In the genomic region with DNA sequence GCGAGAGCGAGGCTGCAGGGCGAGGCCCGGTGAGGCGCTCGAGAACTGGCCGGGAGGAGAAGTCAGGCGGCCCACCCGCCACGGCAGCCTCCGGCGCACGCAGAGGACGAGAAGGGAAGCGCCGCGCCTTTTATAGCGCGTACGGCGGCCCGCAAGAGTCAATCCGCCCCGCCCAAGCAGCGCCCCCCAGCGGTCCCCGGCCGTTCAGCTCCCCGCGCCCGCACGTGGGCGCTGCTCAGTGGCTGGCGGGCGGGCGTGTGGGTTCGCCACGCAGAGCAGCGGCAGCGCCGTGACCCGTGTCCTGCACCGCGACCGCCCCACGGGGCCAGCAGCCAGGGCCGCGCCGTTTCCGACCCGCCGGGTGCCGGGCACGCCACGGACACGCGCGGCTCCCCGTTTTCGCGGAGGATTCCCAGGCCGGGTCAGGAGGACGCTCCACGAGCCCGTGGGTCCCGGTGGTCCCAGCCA, we compare ENCODE assay signal across 1 cellular context.
A peak's percentile ranks its signal among the peaks of the same experiment; 100 is the strongest.
TF ChIP-seq lines count a peak whose summit lies in the region.

No MANE protein-coding gene starts in this region.

TF ChIP-seq in HepG2, 621 proteins besides CTCF, POLR2A, EP300 and RAD21 (continued from another document and continues in another):
- no peak; the same call in 1 of the 2 replicates for TF ChIP-seq ZSCAN12 (CRISPR knock-in tag; IDR thresholded peaks at IDR 0.05)
- no peak for TF ChIP-seq ZNF510 (CRISPR knock-in tag; IDR thresholded peaks at IDR 0.05; ENCODE audit: low read depth)
- 0 out of 2 replicates have a peak, but pooled peaks have one; percentile 49 for TF ChIP-seq ZNF20 (CRISPR knock-in tag; IDR thresholded peaks at IDR 0.05)
- TF ChIP-seq CAMTA2 (CRISPR knock-in tag; IDR thresholded peaks at IDR 0.05; ENCODE audit: borderline replicate concordance): peak; percentile 87; the same call in 1 of the 2 replicates
- peak; percentile 93 for TF ChIP-seq DR1 (CRISPR knock-in tag; IDR thresholded peaks at IDR 0.05)
- TF ChIP-seq, protein P1, sequence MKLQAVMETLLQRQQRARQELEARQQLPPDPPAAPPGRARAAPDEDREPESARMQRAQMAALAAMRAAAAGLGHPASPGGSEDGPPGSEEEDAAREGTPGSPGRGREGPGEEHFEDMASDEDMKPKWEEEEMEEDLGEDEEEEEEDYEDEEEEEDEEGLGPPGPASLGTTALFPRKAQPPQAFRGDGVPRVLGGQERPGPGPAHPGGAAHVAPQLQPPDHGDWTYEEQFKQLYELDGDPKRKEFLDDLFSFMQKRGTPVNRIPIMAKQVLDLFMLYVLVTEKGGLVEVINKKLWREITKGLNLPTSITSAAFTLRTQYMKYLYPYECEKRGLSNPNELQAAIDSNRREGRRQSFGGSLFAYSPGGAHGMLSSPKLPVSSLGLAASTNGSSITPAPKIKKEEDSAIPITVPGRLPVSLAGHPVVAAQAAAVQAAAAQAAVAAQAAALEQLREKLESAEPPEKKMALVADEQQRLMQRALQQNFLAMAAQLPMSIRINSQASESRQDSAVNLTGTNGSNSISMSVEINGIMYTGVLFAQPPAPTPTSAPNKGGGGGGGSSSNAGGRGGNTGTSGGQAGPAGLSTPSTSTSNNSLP (IDR thresholded peaks at IDR 0.05; ENCODE audit: low read depth, low read length): no peak
- 0 out of 2 replicates have a peak, but pooled peaks have one; percentile 48 for TF ChIP-seq ZBTB7A (CRISPR knock-in tag; IDR thresholded peaks at IDR 0.05)
- TF ChIP-seq KDM6A (CRISPR knock-in tag; IDR thresholded peaks at IDR 0.05; ENCODE audit: low read depth): no peak
- no peak for TF ChIP-seq IKZF1 (IDR thresholded peaks at IDR 0.05)
- TF ChIP-seq, protein P2, sequence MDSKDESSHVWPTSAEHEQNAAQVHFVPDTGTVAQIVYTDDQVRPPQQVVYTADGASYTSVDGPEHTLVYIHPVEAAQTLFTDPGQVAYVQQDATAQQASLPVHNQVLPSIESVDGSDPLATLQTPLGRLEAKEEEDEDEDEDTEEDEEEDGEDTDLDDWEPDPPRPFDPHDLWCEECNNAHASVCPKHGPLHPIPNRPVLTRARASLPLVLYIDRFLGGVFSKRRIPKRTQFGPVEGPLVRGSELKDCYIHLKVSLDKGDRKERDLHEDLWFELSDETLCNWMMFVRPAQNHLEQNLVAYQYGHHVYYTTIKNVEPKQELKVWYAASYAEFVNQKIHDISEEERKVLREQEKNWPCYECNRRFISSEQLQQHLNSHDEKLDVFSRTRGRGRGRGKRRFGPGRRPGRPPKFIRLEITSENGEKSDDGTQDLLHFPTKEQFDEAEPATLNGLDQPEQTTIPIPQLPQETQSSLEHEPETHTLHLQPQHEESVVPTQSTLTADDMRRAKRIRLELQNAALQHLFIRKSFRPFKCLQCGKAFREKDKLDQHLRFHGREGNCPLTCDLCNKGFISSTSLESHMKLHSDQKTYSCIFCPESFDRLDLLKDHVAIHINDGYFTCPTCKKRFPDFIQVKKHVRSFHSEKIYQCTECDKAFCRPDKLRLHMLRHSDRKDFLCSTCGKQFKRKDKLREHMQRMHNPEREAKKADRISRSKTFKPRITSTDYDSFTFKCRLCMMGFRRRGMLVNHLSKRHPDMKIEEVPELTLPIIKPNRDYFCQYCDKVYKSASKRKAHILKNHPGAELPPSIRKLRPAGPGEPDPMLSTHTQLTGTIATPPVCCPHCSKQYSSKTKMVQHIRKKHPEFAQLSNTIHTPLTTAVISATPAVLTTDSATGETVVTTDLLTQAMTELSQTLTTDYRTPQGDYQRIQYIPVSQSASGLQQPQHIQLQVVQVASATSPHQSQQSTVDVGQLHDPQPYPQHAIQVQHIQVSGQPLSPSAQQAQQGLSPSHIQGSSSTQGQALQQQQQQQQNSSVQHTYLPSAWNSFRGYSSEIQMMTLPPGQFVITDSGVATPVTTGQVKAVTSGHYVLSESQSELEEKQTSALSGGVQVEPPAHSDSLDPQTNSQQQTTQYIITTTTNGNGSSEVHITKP (CRISPR knock-in tag; IDR thresholded peaks at IDR 0.05; ENCODE audit: low read depth): no peak
- TF ChIP-seq ZSCAN25 (CRISPR knock-in tag; IDR thresholded peaks at IDR 0.05): peak; percentile 68; the same call in 1 of the 2 replicates
- TF ChIP-seq, protein P3, sequence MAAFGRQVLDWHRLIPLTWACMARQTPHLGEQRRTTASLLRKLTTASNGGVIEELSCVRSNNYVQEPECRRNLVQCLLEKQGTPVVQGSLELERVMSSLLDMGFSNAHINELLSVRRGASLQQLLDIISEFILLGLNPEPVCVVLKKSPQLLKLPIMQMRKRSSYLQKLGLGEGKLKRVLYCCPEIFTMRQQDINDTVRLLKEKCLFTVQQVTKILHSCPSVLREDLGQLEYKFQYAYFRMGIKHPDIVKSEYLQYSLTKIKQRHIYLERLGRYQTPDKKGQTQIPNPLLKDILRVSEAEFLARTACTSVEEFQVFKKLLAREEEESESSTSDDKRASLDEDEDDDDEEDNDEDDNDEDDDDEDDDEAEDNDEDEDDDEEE (CRISPR knock-in tag; IDR thresholded peaks at IDR 0.05): peak; percentile 78
- TF ChIP-seq, protein P4, sequence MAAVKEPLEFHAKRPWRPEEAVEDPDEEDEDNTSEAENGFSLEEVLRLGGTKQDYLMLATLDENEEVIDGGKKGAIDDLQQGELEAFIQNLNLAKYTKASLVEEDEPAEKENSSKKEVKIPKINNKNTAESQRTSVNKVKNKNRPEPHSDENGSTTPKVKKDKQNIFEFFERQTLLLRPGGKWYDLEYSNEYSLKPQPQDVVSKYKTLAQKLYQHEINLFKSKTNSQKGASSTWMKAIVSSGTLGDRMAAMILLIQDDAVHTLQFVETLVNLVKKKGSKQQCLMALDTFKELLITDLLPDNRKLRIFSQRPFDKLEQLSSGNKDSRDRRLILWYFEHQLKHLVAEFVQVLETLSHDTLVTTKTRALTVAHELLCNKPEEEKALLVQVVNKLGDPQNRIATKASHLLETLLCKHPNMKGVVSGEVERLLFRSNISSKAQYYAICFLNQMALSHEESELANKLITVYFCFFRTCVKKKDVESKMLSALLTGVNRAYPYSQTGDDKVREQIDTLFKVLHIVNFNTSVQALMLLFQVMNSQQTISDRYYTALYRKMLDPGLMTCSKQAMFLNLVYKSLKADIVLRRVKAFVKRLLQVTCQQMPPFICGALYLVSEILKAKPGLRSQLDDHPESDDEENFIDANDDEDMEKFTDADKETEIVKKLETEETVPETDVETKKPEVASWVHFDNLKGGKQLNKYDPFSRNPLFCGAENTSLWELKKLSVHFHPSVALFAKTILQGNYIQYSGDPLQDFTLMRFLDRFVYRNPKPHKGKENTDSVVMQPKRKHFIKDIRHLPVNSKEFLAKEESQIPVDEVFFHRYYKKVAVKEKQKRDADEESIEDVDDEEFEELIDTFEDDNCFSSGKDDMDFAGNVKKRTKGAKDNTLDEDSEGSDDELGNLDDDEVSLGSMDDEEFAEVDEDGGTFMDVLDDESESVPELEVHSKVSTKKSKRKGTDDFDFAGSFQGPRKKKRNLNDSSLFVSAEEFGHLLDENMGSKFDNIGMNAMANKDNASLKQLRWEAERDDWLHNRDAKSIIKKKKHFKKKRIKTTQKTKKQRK (IDR thresholded peaks at IDR 0.05; ENCODE audit: low read length): no peak
- TF ChIP-seq, protein P5, sequence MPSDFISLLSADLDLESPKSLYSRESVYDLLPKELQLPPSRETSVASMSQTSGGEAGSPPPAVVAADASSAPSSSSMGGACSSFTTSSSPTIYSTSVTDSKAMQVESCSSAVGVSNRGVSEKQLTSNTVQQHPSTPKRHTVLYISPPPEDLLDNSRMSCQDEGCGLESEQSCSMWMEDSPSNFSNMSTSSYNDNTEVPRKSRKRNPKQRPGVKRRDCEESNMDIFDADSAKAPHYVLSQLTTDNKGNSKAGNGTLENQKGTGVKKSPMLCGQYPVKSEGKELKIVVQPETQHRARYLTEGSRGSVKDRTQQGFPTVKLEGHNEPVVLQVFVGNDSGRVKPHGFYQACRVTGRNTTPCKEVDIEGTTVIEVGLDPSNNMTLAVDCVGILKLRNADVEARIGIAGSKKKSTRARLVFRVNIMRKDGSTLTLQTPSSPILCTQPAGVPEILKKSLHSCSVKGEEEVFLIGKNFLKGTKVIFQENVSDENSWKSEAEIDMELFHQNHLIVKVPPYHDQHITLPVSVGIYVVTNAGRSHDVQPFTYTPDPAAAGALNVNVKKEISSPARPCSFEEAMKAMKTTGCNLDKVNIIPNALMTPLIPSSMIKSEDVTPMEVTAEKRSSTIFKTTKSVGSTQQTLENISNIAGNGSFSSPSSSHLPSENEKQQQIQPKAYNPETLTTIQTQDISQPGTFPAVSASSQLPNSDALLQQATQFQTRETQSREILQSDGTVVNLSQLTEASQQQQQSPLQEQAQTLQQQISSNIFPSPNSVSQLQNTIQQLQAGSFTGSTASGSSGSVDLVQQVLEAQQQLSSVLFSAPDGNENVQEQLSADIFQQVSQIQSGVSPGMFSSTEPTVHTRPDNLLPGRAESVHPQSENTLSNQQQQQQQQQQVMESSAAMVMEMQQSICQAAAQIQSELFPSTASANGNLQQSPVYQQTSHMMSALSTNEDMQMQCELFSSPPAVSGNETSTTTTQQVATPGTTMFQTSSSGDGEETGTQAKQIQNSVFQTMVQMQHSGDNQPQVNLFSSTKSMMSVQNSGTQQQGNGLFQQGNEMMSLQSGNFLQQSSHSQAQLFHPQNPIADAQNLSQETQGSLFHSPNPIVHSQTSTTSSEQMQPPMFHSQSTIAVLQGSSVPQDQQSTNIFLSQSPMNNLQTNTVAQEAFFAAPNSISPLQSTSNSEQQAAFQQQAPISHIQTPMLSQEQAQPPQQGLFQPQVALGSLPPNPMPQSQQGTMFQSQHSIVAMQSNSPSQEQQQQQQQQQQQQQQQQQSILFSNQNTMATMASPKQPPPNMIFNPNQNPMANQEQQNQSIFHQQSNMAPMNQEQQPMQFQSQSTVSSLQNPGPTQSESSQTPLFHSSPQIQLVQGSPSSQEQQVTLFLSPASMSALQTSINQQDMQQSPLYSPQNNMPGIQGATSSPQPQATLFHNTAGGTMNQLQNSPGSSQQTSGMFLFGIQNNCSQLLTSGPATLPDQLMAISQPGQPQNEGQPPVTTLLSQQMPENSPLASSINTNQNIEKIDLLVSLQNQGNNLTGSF (CRISPR knock-in tag; IDR thresholded peaks at IDR 0.05): peak; percentile 82; the same call in 1 of the 2 replicates
- TF ChIP-seq ZNF101 (CRISPR knock-in tag; IDR thresholded peaks at IDR 0.05; ENCODE audit: borderline replicate concordance, low read depth): no peak
- no peak for TF ChIP-seq SETDB1 (CRISPR knock-in tag; IDR thresholded peaks at IDR 0.05; ENCODE audit: borderline replicate concordance)
- peak; percentile 39 for TF ChIP-seq ZNF781 (CRISPR knock-in tag; IDR thresholded peaks at IDR 0.05; ENCODE audit: borderline replicate concordance, not compliant biosample characterization)
- peak; percentile 50; the same call in 1 of the 2 replicates for TF ChIP-seq NCOA2 (CRISPR knock-in tag; IDR thresholded peaks at IDR 0.05)
- TF ChIP-seq TGIF2 (CRISPR knock-in tag; IDR thresholded peaks at IDR 0.05): 0 out of 2 replicates have a peak, but pooled peaks have one; percentile 12
- TF ChIP-seq SRSF9 (IDR thresholded peaks at IDR 0.05; ENCODE audit: borderline replicate concordance, insufficient read depth, low read depth, low read length, poor library complexity, severe bottlenecking): no peak
- no peak for TF ChIP-seq ZNF230 (CRISPR knock-in tag; IDR thresholded peaks at IDR 0.05)
- TF ChIP-seq FOSL2 (CRISPR knock-in tag; IDR thresholded peaks at IDR 0.05): peak; percentile 43; the same call in 1 of the 2 replicates
- TF ChIP-seq NR2F1 (CRISPR knock-in tag; IDR thresholded peaks at IDR 0.05): peak in 1 of 2 experiments; percentile 45; a peak in 1 of 4 replicates
- no peak for TF ChIP-seq ZNF75D (CRISPR knock-in tag; IDR thresholded peaks at IDR 0.05; ENCODE audit: borderline replicate concordance)
- TF ChIP-seq ZNF10 (CRISPR knock-in tag; IDR thresholded peaks at IDR 0.05; ENCODE audit: borderline replicate concordance, low read depth): no peak
- TF ChIP-seq YEATS4 (CRISPR knock-in tag; IDR thresholded peaks at IDR 0.05; ENCODE audit: borderline replicate concordance): peak; percentile 100
- peak; percentile 68 for TF ChIP-seq IRF2 (CRISPR knock-in tag; IDR thresholded peaks at IDR 0.05)
- 0 out of 2 replicates have a peak, but pooled peaks have one; percentile 56 for TF ChIP-seq ZNF891 (CRISPR knock-in tag; IDR thresholded peaks at IDR 0.05)
- TF ChIP-seq SP5 (CRISPR knock-in tag; IDR thresholded peaks at IDR 0.05; ENCODE audit: borderline replicate concordance, low read depth): peak; percentile 59; the same call in 1 of the 2 replicates
- no peak for TF ChIP-seq JUNB (CRISPR knock-in tag; IDR thresholded peaks at IDR 0.05; ENCODE audit: borderline replicate concordance)
- TF ChIP-seq, protein P6, sequence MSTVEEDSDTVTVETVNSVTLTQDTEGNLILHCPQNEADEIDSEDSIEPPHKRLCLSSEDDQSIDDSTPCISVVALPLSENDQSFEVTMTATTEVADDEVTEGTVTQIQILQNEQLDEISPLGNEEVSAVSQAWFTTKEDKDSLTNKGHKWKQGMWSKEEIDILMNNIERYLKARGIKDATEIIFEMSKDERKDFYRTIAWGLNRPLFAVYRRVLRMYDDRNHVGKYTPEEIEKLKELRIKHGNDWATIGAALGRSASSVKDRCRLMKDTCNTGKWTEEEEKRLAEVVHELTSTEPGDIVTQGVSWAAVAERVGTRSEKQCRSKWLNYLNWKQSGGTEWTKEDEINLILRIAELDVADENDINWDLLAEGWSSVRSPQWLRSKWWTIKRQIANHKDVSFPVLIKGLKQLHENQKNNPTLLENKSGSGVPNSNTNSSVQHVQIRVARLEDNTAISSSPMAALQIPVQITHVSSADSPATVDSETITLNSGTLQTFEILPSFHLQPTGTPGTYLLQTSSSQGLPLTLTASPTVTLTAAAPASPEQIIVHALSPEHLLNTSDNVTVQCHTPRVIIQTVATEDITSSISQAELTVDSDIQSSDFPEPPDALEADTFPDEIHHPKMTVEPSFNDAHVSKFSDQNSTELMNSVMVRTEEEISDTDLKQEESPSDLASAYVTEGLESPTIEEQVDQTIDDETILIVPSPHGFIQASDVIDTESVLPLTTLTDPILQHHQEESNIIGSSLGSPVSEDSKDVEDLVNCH (CRISPR knock-in tag; IDR thresholded peaks at IDR 0.05): no peak
- no peak for TF ChIP-seq SP1 (IDR thresholded peaks at IDR 0.05)
- peak; percentile 89 for TF ChIP-seq SP1 (CRISPR knock-in tag; IDR thresholded peaks at IDR 0.05)
- TF ChIP-seq, protein P7, sequence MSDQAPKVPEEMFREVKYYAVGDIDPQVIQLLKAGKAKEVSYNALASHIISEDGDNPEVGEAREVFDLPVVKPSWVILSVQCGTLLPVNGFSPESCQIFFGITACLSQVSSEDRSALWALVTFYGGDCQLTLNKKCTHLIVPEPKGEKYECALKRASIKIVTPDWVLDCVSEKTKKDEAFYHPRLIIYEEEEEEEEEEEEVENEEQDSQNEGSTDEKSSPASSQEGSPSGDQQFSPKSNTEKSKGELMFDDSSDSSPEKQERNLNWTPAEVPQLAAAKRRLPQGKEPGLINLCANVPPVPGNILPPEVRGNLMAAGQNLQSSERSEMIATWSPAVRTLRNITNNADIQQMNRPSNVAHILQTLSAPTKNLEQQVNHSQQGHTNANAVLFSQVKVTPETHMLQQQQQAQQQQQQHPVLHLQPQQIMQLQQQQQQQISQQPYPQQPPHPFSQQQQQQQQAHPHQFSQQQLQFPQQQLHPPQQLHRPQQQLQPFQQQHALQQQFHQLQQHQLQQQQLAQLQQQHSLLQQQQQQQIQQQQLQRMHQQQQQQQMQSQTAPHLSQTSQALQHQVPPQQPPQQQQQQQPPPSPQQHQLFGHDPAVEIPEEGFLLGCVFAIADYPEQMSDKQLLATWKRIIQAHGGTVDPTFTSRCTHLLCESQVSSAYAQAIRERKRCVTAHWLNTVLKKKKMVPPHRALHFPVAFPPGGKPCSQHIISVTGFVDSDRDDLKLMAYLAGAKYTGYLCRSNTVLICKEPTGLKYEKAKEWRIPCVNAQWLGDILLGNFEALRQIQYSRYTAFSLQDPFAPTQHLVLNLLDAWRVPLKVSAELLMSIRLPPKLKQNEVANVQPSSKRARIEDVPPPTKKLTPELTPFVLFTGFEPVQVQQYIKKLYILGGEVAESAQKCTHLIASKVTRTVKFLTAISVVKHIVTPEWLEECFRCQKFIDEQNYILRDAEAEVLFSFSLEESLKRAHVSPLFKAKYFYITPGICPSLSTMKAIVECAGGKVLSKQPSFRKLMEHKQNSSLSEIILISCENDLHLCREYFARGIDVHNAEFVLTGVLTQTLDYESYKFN (CRISPR knock-in tag; conservative IDR thresholded peaks at IDR 0.05): peak; percentile 23; the same call in 1 of the 2 replicates
- no peak; the same call in 1 of the 2 replicates for TF ChIP-seq ZNF430 (CRISPR knock-in tag; IDR thresholded peaks at IDR 0.05)
